In genomic region chr21:40466893-40467483, GRCh38 we compare ENCODE assay signal across 9 cellular contexts.
A peak's percentile ranks its signal among the peaks of the same experiment; 100 is the strongest.
DNase-seq lines count a peak whose midpoint lies in the region; ATAC-seq and TF ChIP-seq lines count a peak whose summit lies in the region.
"Had no signal": no experiment of that assay in that cellular context is flagged by ENCODE, and none has a peak within 500 bp of the region (broad histone marks: within the 10 kb centered on the region; RNA-seq: fewer than 3 reads in every experiment).

No MANE protein-coding gene starts in this region.

- ATAC-seq in esophagus mucosa (no peak), GM21576 (IDR thresholded peaks at IDR 0.05; ENCODE audit: unreplicated experiment) (no peak)

- H3K79me2 ChIP-seq in parathyroid adenoma: no peaks in the 10 kb centered on the region

- no peaks in the 10 kb centered on the region for H3K36me3 ChIP-seq in parathyroid adenoma (ENCODE audit: control insufficient read depth, insufficient read depth, low read length)

- H3K27ac ChIP-seq in parathyroid adenoma: no peak overlapping the region

- no peak overlapping the region for H3K9ac ChIP-seq in parathyroid adenoma

- no peak overlapping the region for H3K4me3 ChIP-seq in HFF-Myc (replicated peaks; ENCODE audit: low read depth, low read length)
- H3K4me3 ChIP-seq in parathyroid adenoma (ENCODE audit: low read depth, low read length): no peak overlapping the region

- H3K27me3 ChIP-seq in parathyroid adenoma (ENCODE audit: control insufficient read depth, insufficient read depth, low read length): no peaks in the 10 kb centered on the region

- H3K9me3 ChIP-seq in parathyroid adenoma (ENCODE audit: control insufficient read depth, low read length): no peaks in the 10 kb centered on the region

- DNase-seq in HFF-Myc (ENCODE audit: extremely low read depth, low read depth) (no peak), NCI-H345 (lab: John Stamatoyannopoulos, UW) (peak; percentile 59), cerebellum (ENCODE audit: low spot score) (peak; percentile 18), GOT3 (lab: John Stamatoyannopoulos, UW) (no peak)
- DNase-seq in central memory CD4-positive, alpha-beta T cell: no peak
- DNase-seq: activated effector memory CD4-positive, alpha-beta T cell treated with Interleukin-2 at 50 U/mL for 16 hours had no signal

- peak; percentile 13 for TF ChIP-seq CTCF in HFF-Myc (IDR thresholded peaks at IDR 0.05; ENCODE audit: low read depth, low read length, missing control alignments)
- peak; percentile 42 for TF ChIP-seq CTCF in parathyroid adenoma (IDR thresholded peaks at IDR 0.05)

- H3K4me2 ChIP-seq in parathyroid adenoma (ENCODE audit: low read length): no peak overlapping the region

- no peak overlapping the region for H2AFZ ChIP-seq in parathyroid adenoma

- no peaks in the 10 kb centered on the region for H3K4me1 ChIP-seq in parathyroid adenoma

Comparison
In these comparisons a context has a peak if more than half of its experiments do, and no peak if none do; other contexts are left out.
1. DNase-seq: peak in NCI-H345 (single experiment) and cerebellum (single experiment); none in HFF-Myc (single experiment), GOT3 (single experiment) and central memory CD4-positive, alpha-beta T cell (single experiment).